In genomic region chr1:45585496-45586075, GRCh38 we compare ENCODE assay signal across 8 cellular contexts. TPM values are rescaled to one million over a fixed set of nuclear protein-coding genes. Genes with fewer than 3 reads are reported as not detected.
DNase-seq lines count a peak whose midpoint lies in the region; TF ChIP-seq lines count a peak whose summit lies in the region.

No MANE protein-coding gene starts in this region.

- no peaks in the 10 kb centered on the region for H3K36me3 Mint-ChIP-seq in progenitor cell of endocrine pancreas (ENCODE audit: insufficient read depth)

- H3K4me1 Mint-ChIP-seq in progenitor cell of endocrine pancreas (ENCODE audit: low read depth) = peaks cover 16% of the 10 kb centered on the region

- peak overlapping the region; percentile 96 for H3K4me3 Mint-ChIP-seq in progenitor cell of endocrine pancreas (ENCODE audit: low read depth)

- TF ChIP-seq POLR2A in Peyer's patch (IDR thresholded peaks at IDR 0.05) = no peak

- H3K36me3 ChIP-seq in ES-I3 (ENCODE audit: insufficient read depth, low read length) = no peaks in the 10 kb centered on the region; the same call in none of the 2 replicates
- no peaks in the 10 kb centered on the region for H3K36me3 ChIP-seq in Peyer's patch

- H3K27me3 ChIP-seq in Peyer's patch = no peaks in the 10 kb centered on the region

- DNase-seq in Peyer's patch = no peak
- no peak for DNase-seq in epithelial cell of proximal tubule (ENCODE audit: low read depth)
- no peak for DNase-seq in progenitor cell of endocrine pancreas (ENCODE audit: low spot score, unreplicated experiment)
- DNase-seq in GOT3 (lab: John Stamatoyannopoulos, UW) = no peak
- DNase-seq in NCI-H1436 treated with DMSO at 0.1 percent for 48 hours (lab: John Stamatoyannopoulos, UW) = no peak
- no peak for DNase-seq in GM10266 (ENCODE audit: extremely low spot score)
- no peak for DNase-seq in NCI-H510A treated with DMSO at 0.1 percent for 48 hours (lab: John Stamatoyannopoulos, UW)

- H3K4me3 ChIP-seq in Peyer's patch = peak overlapping the region; percentile 78 to 88 (median 87)
- H3K4me3 ChIP-seq in epithelial cell of proximal tubule (ENCODE audit: low read depth, low read length) = peak overlapping the region; percentile 80

- H3K27ac ChIP-seq in Peyer's patch = peak overlapping the region in 3 of 4 donors; percentile 5 to 93 (median 12)

- peak overlapping the region; percentile 99 for H3K27ac Mint-ChIP-seq in progenitor cell of endocrine pancreas

- H3K4me1 ChIP-seq in ES-I3 (ENCODE audit: insufficient read depth, low read length) = peaks cover 8% of the 10 kb centered on the region; the same call in 1 of the 2 replicates
- H3K4me1 ChIP-seq in Peyer's patch = peaks cover 0 to 28% (median 7%) of the 10 kb centered on the region in 4 donors

- peak overlapping the region; percentile 98 for H3K9ac ChIP-seq in ES-I3 (ENCODE audit: low read depth, low read length)

- H3K27me3 Mint-ChIP-seq in progenitor cell of endocrine pancreas = no peaks in the 10 kb centered on the region

- no peak for TF ChIP-seq CTCF in Peyer's patch (IDR thresholded peaks at IDR 0.05)
- no peak for TF ChIP-seq CTCF in epithelial cell of proximal tubule (conservative IDR thresholded peaks at IDR 0.05; ENCODE audit: low read depth, low read length)
- no peak for TF ChIP-seq CTCF in progenitor cell of endocrine pancreas (IDR thresholded peaks at IDR 0.05; ENCODE audit: unreplicated experiment)
- TF ChIP-seq CTCF in GM10266 (IDR thresholded peaks at IDR 0.05; ENCODE audit: control insufficient read depth, insufficient read depth, low read depth, missing control alignments) = no peak

- H3K9me3 ChIP-seq in ES-I3 (ENCODE audit: control insufficient read depth, insufficient read depth, low read length) (no peaks in the 10 kb centered on the region), Peyer's patch (no peaks in the 10 kb centered on the region)

- no peaks in the 10 kb centered on the region for H3K9me3 Mint-ChIP-seq in progenitor cell of endocrine pancreas (ENCODE audit: low read depth)

RNA-seq across cellular contexts. Expression of gene NASP, which starts 1.7 kb away (rescaled TPM):
- total RNA-seq in Peyer's patch (100 to 1,000 TPM in 1 of 4 donors, 10 to 100 TPM in 3; 31.3 to 194 (median 63.8) TPM), epithelial cell of proximal tubule (109 and 163 TPM in 2 replicates), progenitor cell of endocrine pancreas (250 and 258 TPM in 2 replicates)

RNA-seq across cellular contexts. Expression of gene AKR1A1, which starts 35.0 kb away (rescaled TPM):
- total RNA-seq in Peyer's patch (100 to 1,000 TPM; 161 to 305 (median 201) TPM), epithelial cell of proximal tubule (122 and 135 TPM in 2 replicates), progenitor cell of endocrine pancreas (213 and 214 TPM in 2 replicates)

RNA-seq across cellular contexts. Expression of gene CCDC17, which starts 38.3 kb away (rescaled TPM):
- total RNA-seq in Peyer's patch (10 to 100 TPM in 3 of 4 donors, 1 to 10 TPM in 1; 5.0 to 17.3 (median 15.7) TPM), epithelial cell of proximal tubule (0.22 TPM in 1 of 2 replicates, not detected in the other), progenitor cell of endocrine pancreas (5.8 and 6.1 TPM in 2 replicates)
